7 cellular contexts compared by ENCODE assay signal in genomic region chr22:33599596-33599995, GRCh38.
"Had no signal": no experiment of that assay in that cellular context is flagged by ENCODE, and none has a peak within 500 bp of the region (broad histone marks: within the 10 kb centered on the region; RNA-seq: fewer than 3 reads in every experiment).

No MANE protein-coding gene starts in this region.

- H3K27ac Mint-ChIP-seq: GM23338, HFFc6 had no signal

- H3K4me1 Mint-ChIP-seq: IgD-negative memory B cell had no signal

- H3K4me2 ChIP-seq: GM23338 had no signal

- H3K27me3 Mint-ChIP-seq: IgD-negative memory B cell had no signal

- H3K36me3 ChIP-seq: HAP-1 had no signal

- H3K9me3 ChIP-seq: HAP-1 had no signal

- H3K9me3 Mint-ChIP-seq: GM23338, IgD-negative memory B cell had no signal

- H3K4me3 ChIP-seq: GM23338, HAP-1 had no signal

- H3K4me3 Mint-ChIP-seq: GM23338, HFFc6, IgD-negative memory B cell had no signal

- H2AFZ ChIP-seq: GM23338 had no signal

- ATAC-seq: GM23338, HCT116, HepG2 had no signal

- H3K27ac ChIP-seq: HL-60 had no signal

- DNase-seq: HFFc6 had no signal
